Comparison of ENCODE assay signal across 13 cellular contexts in genomic region chr2:60966465-60967405, GRCh38. TPM values are rescaled to one million over a fixed set of nuclear protein-coding genes. Genes with fewer than 3 reads are reported as not detected.
A peak's percentile ranks its signal among the peaks of the same experiment; 100 is the strongest.
DNase-seq lines count a peak whose midpoint lies in the region; ATAC-seq and TF ChIP-seq lines count a peak whose summit lies in the region.
"Had no signal": no experiment of that assay in that cellular context is flagged by ENCODE, and none has a peak within 500 bp of the region (broad histone marks: within the 10 kb centered on the region; RNA-seq: fewer than 3 reads in every experiment).

No MANE protein-coding gene starts in this region.

- peaks cover 3% of the 10 kb centered on the region for H3K4me1 ChIP-seq in mammary epithelial cell (ENCODE audit: insufficient read depth, low read length)
- H3K4me1 ChIP-seq: sigmoid colon had no signal

- H3K4me1 Mint-ChIP-seq in activated CD4-positive, alpha-beta memory T cell treated with anti-CD3 and anti-CD28 coated beads, Interleukin-2, amount 10 ng/mL, durations not matched to agents 7 days and 5 days = peaks cover 33% of the 10 kb centered on the region
- H3K4me1 Mint-ChIP-seq in activated CD4-positive, alpha-beta memory T cell treated with anti-CD3 and anti-CD28 coated beads for 36 hours (ENCODE audit: low read depth) = peaks cover 39% of the 10 kb centered on the region
- peaks cover 7 to 73% (median 39%) of the 10 kb centered on the region in 4 donors for H3K4me1 Mint-ChIP-seq in naive thymus-derived CD8-positive, alpha-beta T cell
- no peaks in the 10 kb centered on the region for H3K4me1 Mint-ChIP-seq in MCF 10A (ENCODE audit: insufficient read depth, unreplicated experiment)

- H3K4me2 ChIP-seq in mammary epithelial cell (ENCODE audit: insufficient read depth, low read depth, low read length) = no peak overlapping the region

- H3K27ac Mint-ChIP-seq in activated CD4-positive, alpha-beta memory T cell treated with anti-CD3 and anti-CD28 coated beads, Interleukin-2, amount 10 ng/mL, durations not matched to agents 7 days and 5 days = peak overlapping the region; percentile 3
- H3K27ac Mint-ChIP-seq in activated CD4-positive, alpha-beta memory T cell treated with anti-CD3 and anti-CD28 coated beads for 36 hours = no peak overlapping the region
- H3K27ac Mint-ChIP-seq in naive thymus-derived CD8-positive, alpha-beta T cell = peak overlapping the region; percentile 14 to 88 (median 79)
- no peak overlapping the region for H3K27ac Mint-ChIP-seq in MCF 10A (ENCODE audit: low read depth, unreplicated experiment)

- H3K79me2 ChIP-seq in mammary epithelial cell (ENCODE audit: insufficient read depth, low read length) = no peaks in the 10 kb centered on the region

- intact Hi-C loops in activated CD4-positive, alpha-beta memory T cell treated with anti-CD3 and anti-CD28 coated beads for 36 hours (cut with micrococcal nuclease) = no loop called here
- intact Hi-C loops in MCF 10A (cut with micrococcal nuclease) (no loop called here), mammary epithelial cell (cut with micrococcal nuclease) (no loop called here)

- H2AFZ ChIP-seq in mammary epithelial cell (ENCODE audit: low read depth, low read length) = no peak overlapping the region

- no peaks in the 10 kb centered on the region for H3K36me3 ChIP-seq in mammary epithelial cell (ENCODE audit: insufficient read depth, low read length)
- H3K36me3 ChIP-seq: cardiac muscle cell, sigmoid colon had no signal

- no peaks in the 10 kb centered on the region for H3K9me3 ChIP-seq in mammary epithelial cell (replicated peaks; ENCODE audit: insufficient read depth, low read length)
- H3K9me3 ChIP-seq: sigmoid colon had no signal

- dilution Hi-C loops in mammary epithelial cell (cut with HindIII; ENCODE audit: low sequenced_read_pairs) = no loop called here

- no peak overlapping the region for H3K4me3 ChIP-seq in mammary epithelial cell (replicated peaks in 1 of 3; ENCODE audit: insufficient read depth in 1 of 3, low read depth in 2 of 3, low read length in 3 of 3)
- H3K4me3 ChIP-seq: cardiac muscle cell, sigmoid colon had no signal

- in situ Hi-C loops in mammary epithelial cell (cut with MboI; ENCODE audit: low sequenced_read_pairs in 2 of 2) = no loop called here

- DNase-seq in activated CD4-positive, alpha-beta memory T cell treated with anti-CD3 and anti-CD28 coated beads, Interleukin-2, amount 10 ng/mL, durations not matched to agents 7 days and 5 days = no peak
- DNase-seq in activated CD4-positive, alpha-beta memory T cell treated with anti-CD3 and anti-CD28 coated beads for 36 hours = no peak
- peak in 3 of 10 donors; percentile 8 to 18 (median 10) for DNase-seq in naive thymus-derived CD8-positive, alpha-beta T cell
- DNase-seq in MCF 10A (ENCODE audit: unreplicated experiment) (no peak), mammary epithelial cell (no peak), GM19238 (ENCODE audit: insufficient read length, low spot score) (no peak)
- DNase-seq: activated CD4-positive, CD25-positive, alpha-beta regulatory T cell; foreskin keratinocyte; IMR-90; sigmoid colon had no signal

- H3K9me3 Mint-ChIP-seq in activated CD4-positive, alpha-beta memory T cell treated with anti-CD3 and anti-CD28 coated beads, Interleukin-2, amount 10 ng/mL, durations not matched to agents 7 days and 5 days = peaks cover 4% of the 10 kb centered on the region
- H3K9me3 Mint-ChIP-seq in activated CD4-positive, alpha-beta memory T cell treated with anti-CD3 and anti-CD28 coated beads for 36 hours = no peaks in the 10 kb centered on the region
- H3K9me3 Mint-ChIP-seq in naive thymus-derived CD8-positive, alpha-beta T cell = peaks cover 0 to 2% (median 0%) of the 10 kb centered on the region in 9 donors
- no peaks in the 10 kb centered on the region for H3K9me3 Mint-ChIP-seq in MCF 10A (ENCODE audit: unreplicated experiment)

- no peaks in the 10 kb centered on the region for H4K20me1 ChIP-seq in mammary epithelial cell (ENCODE audit: insufficient read depth, low read length)

- H3K9ac ChIP-seq in mammary epithelial cell (ENCODE audit: insufficient read depth, low read length) = no peak overlapping the region

- peaks cover 36% of the 10 kb centered on the region for H3K36me3 Mint-ChIP-seq in activated CD4-positive, alpha-beta memory T cell treated with anti-CD3 and anti-CD28 coated beads, Interleukin-2, amount 10 ng/mL, durations not matched to agents 7 days and 5 days (ENCODE audit: low read depth)
- H3K36me3 Mint-ChIP-seq in activated CD4-positive, alpha-beta memory T cell treated with anti-CD3 and anti-CD28 coated beads for 36 hours = peaks cover 4% of the 10 kb centered on the region
- H3K36me3 Mint-ChIP-seq in naive thymus-derived CD8-positive, alpha-beta T cell = no peaks in the 10 kb centered on the region
- no peaks in the 10 kb centered on the region for H3K36me3 Mint-ChIP-seq in MCF 10A (ENCODE audit: insufficient read depth, unreplicated experiment)

- CTCF ChIA-PET in activated CD4-positive, alpha-beta memory T cell treated with anti-CD3 and anti-CD28 coated beads, Interleukin-2, amount 10 ng/mL, durations not matched to agents 7 days and 5 days (lab: Charles Lee) = interaction anchor here (1.0 to 3.0 kb wide), 4 partner anchors 12 to 258 kb away, joined by 3 to 8 read pairs (median 6); no protein-coding TSS in a partner anchor
- CTCF ChIA-PET in activated CD4-positive, alpha-beta memory T cell treated with anti-CD3 and anti-CD28 coated beads for 36 hours (lab: Charles Lee) = interaction anchor here (0.8 to 1.2 kb wide), 2 partner anchors 10 to 218 kb away, joined by 3 to 6 read pairs; no protein-coding TSS in a partner anchor
- CTCF ChIA-PET in MCF 10A (lab: Yijun Ruan, JAX) = interaction anchor here (0.6 to 1.5 kb wide), 2 partner anchors 27 to 33 kb away, joined by 3 to 4 read pairs; no protein-coding TSS in a partner anchor
- CTCF ChIA-PET in mammary epithelial cell (lab: Charles Lee; ENCODE audit: low non-redundant PET) = no interaction called here

- no peak overlapping the region for H3K27ac ChIP-seq in mammary epithelial cell (ENCODE audit: insufficient read depth, low read depth, low read length)
- H3K27ac ChIP-seq: cardiac muscle cell, foreskin keratinocyte, sigmoid colon had no signal

- no peak overlapping the region for H3K4me3 Mint-ChIP-seq in activated CD4-positive, alpha-beta memory T cell treated with anti-CD3 and anti-CD28 coated beads, Interleukin-2, amount 10 ng/mL, durations not matched to agents 7 days and 5 days
- H3K4me3 Mint-ChIP-seq in activated CD4-positive, alpha-beta memory T cell treated with anti-CD3 and anti-CD28 coated beads for 36 hours = no peak overlapping the region
- H3K4me3 Mint-ChIP-seq in naive thymus-derived CD8-positive, alpha-beta T cell = peak overlapping the region; percentile 40 to 85 (median 70)
- H3K4me3 Mint-ChIP-seq in MCF 10A (ENCODE audit: unreplicated experiment) = no peak overlapping the region

- ATAC-seq in GM21576 (IDR thresholded peaks at IDR 0.05; ENCODE audit: unreplicated experiment) (peak; percentile 45), HG03442 (IDR thresholded peaks at IDR 0.05; ENCODE audit: unreplicated experiment) (peak; percentile 50)
- peak; percentile 57 to 66 for ATAC-seq in naive thymus-derived CD8-positive, alpha-beta T cell
- ATAC-seq: foreskin keratinocyte had no signal

- TF ChIP-seq CTCF in MCF 10A (IDR thresholded peaks at IDR 0.05; ENCODE audit: unreplicated experiment) = no peak
- no peak for TF ChIP-seq CTCF in mammary epithelial cell (conservative IDR thresholded peaks at IDR 0.05 in 1 of 2, IDR thresholded peaks at IDR 0.05 in 1 of 2; ENCODE audit: extremely low read depth in 1 of 2, insufficient read depth in 1 of 2, low read depth in 1 of 2, low read length in 2 of 2)

- 93% methylated on average over 2 of the region's 2 CpGs for WGBS in mammary epithelial cell (ENCODE audit: low coverage, missing lambda C conversion rate)

- H3K27me3 Mint-ChIP-seq in activated CD4-positive, alpha-beta memory T cell treated with anti-CD3 and anti-CD28 coated beads, Interleukin-2, amount 10 ng/mL, durations not matched to agents 7 days and 5 days = no peaks in the 10 kb centered on the region
- H3K27me3 Mint-ChIP-seq in activated CD4-positive, alpha-beta memory T cell treated with anti-CD3 and anti-CD28 coated beads for 36 hours = no peaks in the 10 kb centered on the region
- no peaks in the 10 kb centered on the region for H3K27me3 Mint-ChIP-seq in naive thymus-derived CD8-positive, alpha-beta T cell
- H3K27me3 Mint-ChIP-seq in MCF 10A (ENCODE audit: insufficient read depth, unreplicated experiment) = no peaks in the 10 kb centered on the region

- POLR2A ChIA-PET in activated CD4-positive, alpha-beta memory T cell treated with anti-CD3 and anti-CD28 coated beads, Interleukin-2, amount 10 ng/mL, durations not matched to agents 7 days and 5 days (lab: Charles Lee) = interaction anchor here (1.4 to 3.9 kb wide), 3 partner anchors 10 to 85 kb away, joined by 4 to 25 read pairs (median 6); partner anchors contain the start of gene REL
- POLR2A ChIA-PET in activated CD4-positive, alpha-beta memory T cell treated with anti-CD3 and anti-CD28 coated beads for 36 hours (lab: Charles Lee) = no interaction called here
- POLR2A ChIA-PET in naive thymus-derived CD8-positive, alpha-beta T cell (lab: Charles Lee) = no interaction called here
- POLR2A ChIA-PET in MCF 10A (lab: Yijun Ruan, JAX) = interaction anchor here (0.6 to 6.5 kb wide), 4 partner anchors 10 to 1509 kb away, joined by 3 to 34 read pairs (median 14); no protein-coding TSS in a partner anchor

- H3K27me3 ChIP-seq in mammary epithelial cell (ENCODE audit: insufficient read depth, low read length) = no peaks in the 10 kb centered on the region
- H3K27me3 ChIP-seq: cardiac muscle cell, foreskin keratinocyte, sigmoid colon had no signal

- BruUV-seq in MCF 10A (replicated peaks; lab: Mats Ljungman, UMichigan) (no TSS peak), mammary epithelial cell (replicated peaks; lab: Mats Ljungman, UMichigan) (no TSS peak)

RNA-seq across cellular contexts. Expression of gene PEX13, which starts 50.8 kb away (rescaled TPM):
- 10 to 100 TPM; 20.3 to 20.6 TPM for total RNA-seq in activated CD4-positive, alpha-beta memory T cell treated with anti-CD3 and anti-CD28 coated beads, Interleukin-2, amount 10 ng/mL, durations not matched to agents 7 days and 5 days
- 10 to 100 TPM; 18.4 to 18.7 TPM for total RNA-seq in activated CD4-positive, alpha-beta memory T cell treated with anti-CD3 and anti-CD28 coated beads for 36 hours
- total RNA-seq in naive thymus-derived CD8-positive, alpha-beta T cell = 10 to 100 TPM; 26.8 to 27.4 TPM
- polyA plus RNA-seq in naive thymus-derived CD8-positive, alpha-beta T cell = 10 to 100 TPM in 1 of 3 donors, 1 to 10 TPM in 2; 7.6 to 11.1 (median 9.0) TPM
- 18.5 and 18.6 TPM in 2 replicates for total RNA-seq in MCF 10A (2022)
- total RNA-seq in mammary epithelial cell = 10 to 100 TPM; 25.5 to 65.2 TPM
- polyA plus RNA-seq in mammary epithelial cell = 20.0 TPM
- 53.7 TPM for polyA minus RNA-seq in mammary epithelial cell

RNA-seq across cellular contexts. Expression of gene PUS10, which starts 51.3 kb away (rescaled TPM):
- 1 to 10 TPM; 7.3 to 7.5 TPM for total RNA-seq in activated CD4-positive, alpha-beta memory T cell treated with anti-CD3 and anti-CD28 coated beads, Interleukin-2, amount 10 ng/mL, durations not matched to agents 7 days and 5 days
- total RNA-seq in activated CD4-positive, alpha-beta memory T cell treated with anti-CD3 and anti-CD28 coated beads for 36 hours = 1 to 10 TPM; 8.1 to 8.9 TPM
- total RNA-seq in naive thymus-derived CD8-positive, alpha-beta T cell = 10 to 100 TPM in 1 of 2 experiments, 1 to 10 TPM in 1; 9.2 to 11.6 TPM
- 1 to 10 TPM; 4.1 to 4.4 (median 4.4) TPM for polyA plus RNA-seq in naive thymus-derived CD8-positive, alpha-beta T cell
- total RNA-seq in MCF 10A (2022) (5.0 and 6.9 TPM in 2 replicates), mammary epithelial cell (1 to 10 TPM; 4.5 to 5.8 TPM)
- 2.3 TPM for polyA plus RNA-seq in mammary epithelial cell
- polyA minus RNA-seq in mammary epithelial cell = 8.2 TPM

Comparison
In these comparisons a context has a peak if more than half of its experiments do, and no peak if none do; other contexts are left out.
1. H3K27ac Mint-ChIP-seq: peak in activated CD4-positive, alpha-beta memory T cell treated with anti-CD3 and anti-CD28 coated beads, Interleukin-2, amount 10 ng/mL, durations not matched to agents 7 days and 5 days (single experiment) and naive thymus-derived CD8-positive, alpha-beta T cell (10 of 10); none in activated CD4-positive, alpha-beta memory T cell treated with anti-CD3 and anti-CD28 coated beads for 36 hours (single experiment) and MCF 10A (single experiment).
2. POLR2A ChIA-PET loops: an anchor here in activated CD4-positive, alpha-beta memory T cell treated with anti-CD3 and anti-CD28 coated beads, Interleukin-2, amount 10 ng/mL, durations not matched to agents 7 days and 5 days (1.4 to 3.9 kb wide) and MCF 10A (0.6 to 6.5 kb wide); none called in activated CD4-positive, alpha-beta memory T cell treated with anti-CD3 and anti-CD28 coated beads for 36 hours and naive thymus-derived CD8-positive, alpha-beta T cell.
3. H3K4me3 Mint-ChIP-seq: peak in naive thymus-derived CD8-positive, alpha-beta T cell (10 of 10); none in activated CD4-positive, alpha-beta memory T cell treated with anti-CD3 and anti-CD28 coated beads, Interleukin-2, amount 10 ng/mL, durations not matched to agents 7 days and 5 days (single experiment), activated CD4-positive, alpha-beta memory T cell treated with anti-CD3 and anti-CD28 coated beads for 36 hours (single experiment) and MCF 10A (single experiment).
4. Peak in every context shown above with its lines, with median percentiles within 50 percentile points of each other: ATAC-seq.